In the genomic region with DNA sequence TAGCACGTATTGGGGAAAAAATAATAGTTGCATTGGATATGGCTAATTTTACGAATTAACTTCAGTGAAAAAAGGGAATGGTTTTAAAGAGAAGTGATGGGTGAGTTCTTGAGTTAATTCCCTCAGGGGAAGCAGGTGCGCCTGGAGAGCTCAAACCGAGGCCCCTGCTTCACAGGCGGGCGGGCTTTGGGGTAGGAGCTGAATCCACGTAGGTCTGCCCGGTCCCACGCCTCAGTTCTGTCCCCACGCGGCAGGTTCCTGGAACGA, we compare ENCODE assay signal across 1 cellular context.
TF ChIP-seq lines count a peak whose summit lies in the region.

No MANE protein-coding gene starts in this region.

TF ChIP-seq in HepG2, 621 proteins besides CTCF, POLR2A, EP300 and RAD21 (continued from another document and continues in another):
- TF ChIP-seq ZMYM2 (CRISPR knock-in tag; IDR thresholded peaks at IDR 0.05) = peak; percentile 44; the same call in 1 of the 2 replicates
- TF ChIP-seq ZNF333 (CRISPR knock-in tag; IDR thresholded peaks at IDR 0.05; ENCODE audit: borderline replicate concordance) = no peak
- TF ChIP-seq, protein P1, sequence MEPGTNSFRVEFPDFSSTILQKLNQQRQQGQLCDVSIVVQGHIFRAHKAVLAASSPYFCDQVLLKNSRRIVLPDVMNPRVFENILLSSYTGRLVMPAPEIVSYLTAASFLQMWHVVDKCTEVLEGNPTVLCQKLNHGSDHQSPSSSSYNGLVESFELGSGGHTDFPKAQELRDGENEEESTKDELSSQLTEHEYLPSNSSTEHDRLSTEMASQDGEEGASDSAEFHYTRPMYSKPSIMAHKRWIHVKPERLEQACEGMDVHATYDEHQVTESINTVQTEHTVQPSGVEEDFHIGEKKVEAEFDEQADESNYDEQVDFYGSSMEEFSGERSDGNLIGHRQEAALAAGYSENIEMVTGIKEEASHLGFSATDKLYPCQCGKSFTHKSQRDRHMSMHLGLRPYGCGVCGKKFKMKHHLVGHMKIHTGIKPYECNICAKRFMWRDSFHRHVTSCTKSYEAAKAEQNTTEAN (CRISPR knock-in tag; conservative IDR thresholded peaks at IDR 0.05) = no peak
- TF ChIP-seq TOPORS (CRISPR knock-in tag; IDR thresholded peaks at IDR 0.05) = no peak
- 0 out of 2 replicates have a peak, but pooled peaks have one; percentile 54 for TF ChIP-seq ZBTB38 (CRISPR knock-in tag; IDR thresholded peaks at IDR 0.05)
- TF ChIP-seq, protein P2, sequence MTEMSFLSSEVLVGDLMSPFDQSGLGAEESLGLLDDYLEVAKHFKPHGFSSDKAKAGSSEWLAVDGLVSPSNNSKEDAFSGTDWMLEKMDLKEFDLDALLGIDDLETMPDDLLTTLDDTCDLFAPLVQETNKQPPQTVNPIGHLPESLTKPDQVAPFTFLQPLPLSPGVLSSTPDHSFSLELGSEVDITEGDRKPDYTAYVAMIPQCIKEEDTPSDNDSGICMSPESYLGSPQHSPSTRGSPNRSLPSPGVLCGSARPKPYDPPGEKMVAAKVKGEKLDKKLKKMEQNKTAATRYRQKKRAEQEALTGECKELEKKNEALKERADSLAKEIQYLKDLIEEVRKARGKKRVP (CRISPR knock-in tag; IDR thresholded peaks at IDR 0.05) = no peak
- no peak for TF ChIP-seq ZNF350 (CRISPR knock-in tag; IDR thresholded peaks at IDR 0.05; ENCODE audit: borderline replicate concordance, low read depth)
- no peak for TF ChIP-seq BRCA1 (CRISPR knock-in tag; IDR thresholded peaks at IDR 0.05)
- TF ChIP-seq KLF12 (CRISPR knock-in tag; IDR thresholded peaks at IDR 0.05; ENCODE audit: borderline replicate concordance) = no peak
- no peak for TF ChIP-seq MYC (CRISPR knock-in tag; IDR thresholded peaks at IDR 0.05; ENCODE audit: borderline replicate concordance)
- no peak for TF ChIP-seq HDAC1 (CRISPR knock-in tag; IDR thresholded peaks at IDR 0.05)
- TF ChIP-seq ZNF282 (IDR thresholded peaks at IDR 0.05; ENCODE audit: partially characterized antibody) = no peak
- TF ChIP-seq ELF3 (CRISPR knock-in tag; IDR thresholded peaks at IDR 0.05) = 0 out of 2 replicates have a peak, but pooled peaks have one; percentile 9
- 0 out of 2 replicates have a peak, but pooled peaks have one; percentile 1 for TF ChIP-seq ZNF367 (CRISPR knock-in tag; IDR thresholded peaks at IDR 0.05; ENCODE audit: borderline replicate concordance)
- TF ChIP-seq ZNF383 (CRISPR knock-in tag; IDR thresholded peaks at IDR 0.05; ENCODE audit: borderline replicate concordance) = no peak
- TF ChIP-seq E2F5 (CRISPR knock-in tag; conservative IDR thresholded peaks at IDR 0.05) = no peak
- no peak for TF ChIP-seq PHF5A (CRISPR knock-in tag; IDR thresholded peaks at IDR 0.05; ENCODE audit: low read depth, unreplicated experiment)
- no peak for TF ChIP-seq ZHX2 (IDR thresholded peaks at IDR 0.05; ENCODE audit: low read depth)
- no peak for TF ChIP-seq ZHX2 (CRISPR knock-in tag; IDR thresholded peaks at IDR 0.05; ENCODE audit: borderline replicate concordance)
- TF ChIP-seq TGIF2 (CRISPR knock-in tag; IDR thresholded peaks at IDR 0.05) = no peak
- 0 out of 2 replicates have a peak, but pooled peaks have one; percentile 47 for TF ChIP-seq ZNF605 (CRISPR knock-in tag; IDR thresholded peaks at IDR 0.05)
- peak; percentile 24; the same call in 1 of the 2 replicates for TF ChIP-seq NFKBIZ (CRISPR knock-in tag; IDR thresholded peaks at IDR 0.05)
- no peak for TF ChIP-seq TEF (CRISPR knock-in tag; IDR thresholded peaks at IDR 0.05)
- TF ChIP-seq ZSCAN29 (CRISPR knock-in tag; conservative IDR thresholded peaks at IDR 0.05) = no peak
- no peak for TF ChIP-seq ZNF773 (CRISPR knock-in tag; IDR thresholded peaks at IDR 0.05; ENCODE audit: borderline replicate concordance)
- no peak for TF ChIP-seq PBX2 (CRISPR knock-in tag; IDR thresholded peaks at IDR 0.05)
- TF ChIP-seq MATR3 (CRISPR knock-in tag; IDR thresholded peaks at IDR 0.05) = no peak
- TF ChIP-seq ZNF792 (CRISPR knock-in tag; IDR thresholded peaks at IDR 0.05) = peak; percentile 13; the same call in 1 of the 2 replicates
- TF ChIP-seq PTBP1 (IDR thresholded peaks at IDR 0.05; ENCODE audit: low read depth, low read length, poor library complexity, severe bottlenecking) = peak; percentile 28
- TF ChIP-seq RFX1 (IDR thresholded peaks at IDR 0.05) = no peak
- TF ChIP-seq GTF2F1 (IDR thresholded peaks at IDR 0.05; ENCODE audit: low read length) = no peak
- TF ChIP-seq, protein P3, sequence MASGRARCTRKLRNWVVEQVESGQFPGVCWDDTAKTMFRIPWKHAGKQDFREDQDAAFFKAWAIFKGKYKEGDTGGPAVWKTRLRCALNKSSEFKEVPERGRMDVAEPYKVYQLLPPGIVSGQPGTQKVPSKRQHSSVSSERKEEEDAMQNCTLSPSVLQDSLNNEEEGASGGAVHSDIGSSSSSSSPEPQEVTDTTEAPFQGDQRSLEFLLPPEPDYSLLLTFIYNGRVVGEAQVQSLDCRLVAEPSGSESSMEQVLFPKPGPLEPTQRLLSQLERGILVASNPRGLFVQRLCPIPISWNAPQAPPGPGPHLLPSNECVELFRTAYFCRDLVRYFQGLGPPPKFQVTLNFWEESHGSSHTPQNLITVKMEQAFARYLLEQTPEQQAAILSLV (CRISPR knock-in tag; IDR thresholded peaks at IDR 0.05; ENCODE audit: borderline replicate concordance) = no peak
- TF ChIP-seq RAD51 (IDR thresholded peaks at IDR 0.05; ENCODE audit: borderline replicate concordance) = no peak
- no peak for TF ChIP-seq EZH2 (conservative IDR thresholded peaks at IDR 0.05; ENCODE audit: low read depth, low read length)
- no peak for TF ChIP-seq GFI1 (CRISPR knock-in tag; IDR thresholded peaks at IDR 0.05; ENCODE audit: borderline replicate concordance)
- no peak for TF ChIP-seq ZNF543 (CRISPR knock-in tag; IDR thresholded peaks at IDR 0.05)
- TF ChIP-seq, protein P4, sequence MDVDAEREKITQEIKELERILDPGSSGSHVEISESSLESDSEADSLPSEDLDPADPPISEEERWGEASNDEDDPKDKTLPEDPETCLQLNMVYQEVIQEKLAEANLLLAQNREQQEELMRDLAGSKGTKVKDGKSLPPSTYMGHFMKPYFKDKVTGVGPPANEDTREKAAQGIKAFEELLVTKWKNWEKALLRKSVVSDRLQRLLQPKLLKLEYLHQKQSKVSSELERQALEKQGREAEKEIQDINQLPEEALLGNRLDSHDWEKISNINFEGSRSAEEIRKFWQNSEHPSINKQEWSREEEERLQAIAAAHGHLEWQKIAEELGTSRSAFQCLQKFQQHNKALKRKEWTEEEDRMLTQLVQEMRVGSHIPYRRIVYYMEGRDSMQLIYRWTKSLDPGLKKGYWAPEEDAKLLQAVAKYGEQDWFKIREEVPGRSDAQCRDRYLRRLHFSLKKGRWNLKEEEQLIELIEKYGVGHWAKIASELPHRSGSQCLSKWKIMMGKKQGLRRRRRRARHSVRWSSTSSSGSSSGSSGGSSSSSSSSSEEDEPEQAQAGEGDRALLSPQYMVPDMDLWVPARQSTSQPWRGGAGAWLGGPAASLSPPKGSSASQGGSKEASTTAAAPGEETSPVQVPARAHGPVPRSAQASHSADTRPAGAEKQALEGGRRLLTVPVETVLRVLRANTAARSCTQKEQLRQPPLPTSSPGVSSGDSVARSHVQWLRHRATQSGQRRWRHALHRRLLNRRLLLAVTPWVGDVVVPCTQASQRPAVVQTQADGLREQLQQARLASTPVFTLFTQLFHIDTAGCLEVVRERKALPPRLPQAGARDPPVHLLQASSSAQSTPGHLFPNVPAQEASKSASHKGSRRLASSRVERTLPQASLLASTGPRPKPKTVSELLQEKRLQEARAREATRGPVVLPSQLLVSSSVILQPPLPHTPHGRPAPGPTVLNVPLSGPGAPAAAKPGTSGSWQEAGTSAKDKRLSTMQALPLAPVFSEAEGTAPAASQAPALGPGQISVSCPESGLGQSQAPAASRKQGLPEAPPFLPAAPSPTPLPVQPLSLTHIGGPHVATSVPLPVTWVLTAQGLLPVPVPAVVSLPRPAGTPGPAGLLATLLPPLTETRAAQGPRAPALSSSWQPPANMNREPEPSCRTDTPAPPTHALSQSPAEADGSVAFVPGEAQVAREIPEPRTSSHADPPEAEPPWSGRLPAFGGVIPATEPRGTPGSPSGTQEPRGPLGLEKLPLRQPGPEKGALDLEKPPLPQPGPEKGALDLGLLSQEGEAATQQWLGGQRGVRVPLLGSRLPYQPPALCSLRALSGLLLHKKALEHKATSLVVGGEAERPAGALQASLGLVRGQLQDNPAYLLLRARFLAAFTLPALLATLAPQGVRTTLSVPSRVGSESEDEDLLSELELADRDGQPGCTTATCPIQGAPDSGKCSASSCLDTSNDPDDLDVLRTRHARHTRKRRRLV (CRISPR knock-in tag; IDR thresholded peaks at IDR 0.05) = no peak; the same call in 1 of the 2 replicates
- peak; percentile 5; the same call in 1 of the 2 replicates for TF ChIP-seq ZNF274 (CRISPR knock-in tag; IDR thresholded peaks at IDR 0.05)
- TF ChIP-seq GATAD2A (CRISPR knock-in tag; IDR thresholded peaks at IDR 0.05) = peak; percentile 86; the same call in 1 of the 2 replicates
- no peak for TF ChIP-seq ZBTB33 (CRISPR knock-in tag; IDR thresholded peaks at IDR 0.05)
- TF ChIP-seq ZNF788 (CRISPR knock-in tag; IDR thresholded peaks at IDR 0.05; ENCODE audit: borderline replicate concordance) = no peak
- 0 out of 2 replicates have a peak, but pooled peaks have one; percentile 10 for TF ChIP-seq ZC3H4 (CRISPR knock-in tag; IDR thresholded peaks at IDR 0.05; ENCODE audit: borderline replicate concordance)
- TF ChIP-seq PAX8 (CRISPR knock-in tag; IDR thresholded peaks at IDR 0.05; ENCODE audit: borderline replicate concordance) = no peak
- 0 out of 2 replicates have a peak, but pooled peaks have one; percentile 46 for TF ChIP-seq ELF1 (CRISPR knock-in tag; IDR thresholded peaks at IDR 0.05)
- no peak for TF ChIP-seq ZFX (CRISPR knock-in tag; IDR thresholded peaks at IDR 0.05; ENCODE audit: low read depth)
- no peak for TF ChIP-seq EHMT2 (IDR thresholded peaks at IDR 0.05; ENCODE audit: borderline replicate concordance, low read depth, low read length)
